8 cellular contexts compared by ENCODE assay signal in the genomic region with DNA sequence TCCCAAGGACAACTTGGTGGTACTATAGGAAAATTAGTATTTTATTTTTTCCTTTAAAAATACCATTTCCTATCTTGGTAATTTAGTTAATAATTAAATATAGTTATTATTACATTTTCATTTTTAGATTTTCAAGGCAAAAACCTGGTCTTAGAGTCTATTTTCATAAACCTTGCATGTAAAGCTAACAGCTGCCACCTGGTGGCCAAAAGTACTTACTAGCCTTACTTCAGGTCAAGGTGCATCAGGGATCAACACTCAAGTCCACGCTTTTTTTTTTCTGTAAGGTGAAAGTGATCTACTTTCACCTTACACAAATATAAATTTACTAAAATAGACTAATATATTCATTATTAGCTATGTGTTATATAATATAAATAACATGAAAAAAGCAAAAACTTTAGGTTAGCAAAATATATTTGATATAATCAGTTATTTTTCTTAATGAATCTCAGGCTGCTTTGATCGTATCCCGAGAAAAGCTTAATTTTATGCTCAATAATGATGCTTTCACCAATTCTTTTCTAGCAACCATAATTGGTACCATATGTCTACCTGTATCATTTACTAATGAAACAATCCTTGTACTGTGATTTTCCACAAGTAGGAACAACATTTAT.
DNase-seq lines count a peak whose midpoint lies in the region; ATAC-seq, FAIRE-seq and TF ChIP-seq lines count a peak whose summit lies in the region.

No MANE protein-coding gene starts in this region.

- DNase-seq in NCI-H226 (peak; percentile 1), choroid plexus epithelial cell (ENCODE audit: low read depth) (peak; percentile 93), left lung (peak in 1 of 2 donors; percentile 60)
- peak; percentile 56 for DNase-seq in activated CD4-positive, alpha-beta T cell treated with anti-CD3 and anti-CD28 coated beads for 24 hours (ENCODE audit: low read depth in 2 of 2)
- peak; percentile 61 to 65 for DNase-seq in stimulated activated CD4-positive, alpha-beta T cell treated with anti-CD3 and anti-CD28 coated beads, Interleukin-4, amount 100 ng/mL, for 4 hours

- H3K4me1 ChIP-seq in left lung = no peaks in the 10 kb centered on the region

- H3K27me3 ChIP-seq in left lung = no peaks in the 10 kb centered on the region

- peak; percentile 97 for FAIRE-seq in G401.6 (lab: Jason Lieb, UNC)

- no peak overlapping the region for H3K4me3 ChIP-seq in choroid plexus epithelial cell (ENCODE audit: low read depth, low read length)
- no peak overlapping the region for H3K4me3 ChIP-seq in left lung

- no peak overlapping the region for H3K27ac ChIP-seq in left lung

- ATAC-seq in HG02885 (IDR thresholded peaks at IDR 0.05; ENCODE audit: poor library complexity, unreplicated experiment) (peak; percentile 71), left lung (peak; percentile 71), GM19328 (IDR thresholded peaks at IDR 0.05; ENCODE audit: unreplicated experiment) (no peak)

- H3K9me3 ChIP-seq in left lung = no peaks in the 10 kb centered on the region

- peaks cover 0 to 35% of the 10 kb centered on the region in 2 donors for H3K36me3 ChIP-seq in left lung

- intact Hi-C loops in left lung (cut with DNase I) = loop anchor here in 1 of 2 donors (10.0 kb wide), 1 partner anchor 65 kb away; a partner anchor contains a TSS

- TF ChIP-seq CTCF in choroid plexus epithelial cell (conservative IDR thresholded peaks at IDR 0.05; ENCODE audit: low read depth, low read length) (peak; percentile 85), left lung (IDR thresholded peaks at IDR 0.05) (peak; percentile 75 to 80)
